1 cellular context compared by ENCODE assay signal in the genomic region with DNA sequence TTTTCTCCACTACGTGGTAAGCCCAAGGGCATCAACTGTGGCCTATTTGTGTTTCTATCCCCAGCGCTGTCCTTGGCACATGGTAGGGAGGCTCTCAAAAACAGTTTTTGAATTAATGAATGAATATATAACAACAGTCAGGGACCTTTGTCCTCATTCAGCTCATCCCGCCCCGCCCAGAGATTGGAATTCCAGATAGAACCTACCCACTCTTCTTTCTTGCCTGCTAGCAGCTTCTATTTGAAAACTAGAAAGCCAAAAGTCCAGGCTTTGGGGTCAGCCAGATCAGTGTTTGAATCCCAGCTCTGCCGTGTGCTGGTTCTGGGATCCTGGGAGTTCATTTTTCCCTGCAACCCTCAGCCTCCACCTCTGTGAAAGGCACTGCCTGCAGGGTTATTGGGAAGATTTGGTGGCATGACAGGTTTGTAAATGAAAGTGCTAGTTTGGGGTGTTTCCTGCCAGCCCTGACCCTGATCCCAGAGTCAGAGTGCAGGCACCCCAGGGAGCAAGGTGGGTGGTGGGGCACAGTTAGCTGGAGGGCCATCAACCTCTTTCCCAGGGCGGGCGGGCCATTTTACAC.
TF ChIP-seq lines count a peak whose summit lies in the region.

No MANE protein-coding gene starts in this region.

TF ChIP-seq in HepG2, 621 proteins besides CTCF, POLR2A, EP300 and RAD21 (continued from another document and continues in another):
- TF ChIP-seq, protein P1, sequence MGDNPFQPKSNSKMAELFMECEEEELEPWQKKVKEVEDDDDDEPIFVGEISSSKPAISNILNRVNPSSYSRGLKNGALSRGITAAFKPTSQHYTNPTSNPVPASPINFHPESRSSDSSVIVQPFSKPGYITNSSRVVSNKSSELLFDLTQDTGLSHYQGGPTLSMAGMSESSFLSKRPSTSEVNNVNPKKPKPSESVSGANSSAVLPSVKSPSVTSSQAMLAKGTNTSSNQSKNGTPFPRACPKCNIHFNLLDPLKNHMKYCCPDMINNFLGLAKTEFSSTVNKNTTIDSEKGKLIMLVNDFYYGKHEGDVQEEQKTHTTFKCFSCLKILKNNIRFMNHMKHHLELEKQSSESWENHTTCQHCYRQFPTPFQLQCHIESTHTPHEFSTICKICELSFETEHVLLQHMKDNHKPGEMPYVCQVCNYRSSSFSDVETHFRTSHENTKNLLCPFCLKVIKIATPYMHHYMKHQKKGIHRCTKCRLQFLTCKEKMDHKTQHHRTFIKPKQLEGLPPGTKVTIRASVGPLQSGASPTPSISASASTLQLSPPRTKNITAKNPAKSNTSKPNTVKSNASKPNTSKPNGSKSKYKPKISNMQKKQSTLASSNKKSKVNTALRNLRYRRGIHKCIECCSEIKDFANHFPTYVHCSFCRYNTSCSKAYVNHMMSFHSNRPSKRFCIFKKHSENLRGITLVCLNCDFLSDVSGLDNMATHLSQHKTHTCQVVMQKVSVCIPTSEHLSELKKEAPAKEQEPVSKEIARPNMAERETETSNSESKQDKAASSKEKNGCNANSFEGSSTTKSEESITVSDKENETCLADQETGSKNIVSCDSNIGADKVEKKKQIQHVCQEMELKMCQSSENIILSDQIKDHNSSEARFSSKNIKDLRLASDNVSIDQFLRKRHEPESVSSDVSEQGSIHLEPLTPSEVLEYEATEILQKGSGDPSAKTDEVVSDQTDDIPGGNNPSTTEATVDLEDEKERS (CRISPR knock-in tag; IDR thresholded peaks at IDR 0.05) = no peak
- TF ChIP-seq, protein P2, sequence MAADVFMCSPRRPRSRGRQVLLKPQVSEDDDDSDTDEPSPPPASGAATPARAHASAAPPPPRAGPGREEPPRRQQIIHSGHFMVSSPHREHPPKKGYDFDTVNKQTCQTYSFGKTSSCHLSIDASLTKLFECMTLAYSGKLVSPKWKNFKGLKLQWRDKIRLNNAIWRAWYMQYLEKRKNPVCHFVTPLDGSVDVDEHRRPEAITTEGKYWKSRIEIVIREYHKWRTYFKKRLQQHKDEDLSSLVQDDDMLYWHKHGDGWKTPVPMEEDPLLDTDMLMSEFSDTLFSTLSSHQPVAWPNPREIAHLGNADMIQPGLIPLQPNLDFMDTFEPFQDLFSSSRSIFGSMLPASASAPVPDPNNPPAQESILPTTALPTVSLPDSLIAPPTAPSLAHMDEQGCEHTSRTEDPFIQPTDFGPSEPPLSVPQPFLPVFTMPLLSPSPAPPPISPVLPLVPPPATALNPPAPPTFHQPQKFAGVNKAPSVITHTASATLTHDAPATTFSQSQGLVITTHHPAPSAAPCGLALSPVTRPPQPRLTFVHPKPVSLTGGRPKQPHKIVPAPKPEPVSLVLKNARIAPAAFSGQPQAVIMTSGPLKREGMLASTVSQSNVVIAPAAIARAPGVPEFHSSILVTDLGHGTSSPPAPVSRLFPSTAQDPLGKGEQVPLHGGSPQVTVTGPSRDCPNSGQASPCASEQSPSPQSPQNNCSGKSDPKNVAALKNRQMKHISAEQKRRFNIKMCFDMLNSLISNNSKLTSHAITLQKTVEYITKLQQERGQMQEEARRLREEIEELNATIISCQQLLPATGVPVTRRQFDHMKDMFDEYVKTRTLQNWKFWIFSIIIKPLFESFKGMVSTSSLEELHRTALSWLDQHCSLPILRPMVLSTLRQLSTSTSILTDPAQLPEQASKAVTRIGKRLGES (CRISPR knock-in tag; IDR thresholded peaks at IDR 0.05; ENCODE audit: borderline replicate concordance) = no peak
- TF ChIP-seq ELF1 (CRISPR knock-in tag; IDR thresholded peaks at IDR 0.05) = no peak
- TF ChIP-seq U2AF1 (optimal IDR thresholded peaks at IDR 0.05; ENCODE audit: low read depth, low read length) = no peak
- TF ChIP-seq ZNF776 (CRISPR knock-in tag; IDR thresholded peaks at IDR 0.05) = no peak
- no peak for TF ChIP-seq KAT8 (CRISPR knock-in tag; IDR thresholded peaks at IDR 0.05)
- TF ChIP-seq, protein P3, sequence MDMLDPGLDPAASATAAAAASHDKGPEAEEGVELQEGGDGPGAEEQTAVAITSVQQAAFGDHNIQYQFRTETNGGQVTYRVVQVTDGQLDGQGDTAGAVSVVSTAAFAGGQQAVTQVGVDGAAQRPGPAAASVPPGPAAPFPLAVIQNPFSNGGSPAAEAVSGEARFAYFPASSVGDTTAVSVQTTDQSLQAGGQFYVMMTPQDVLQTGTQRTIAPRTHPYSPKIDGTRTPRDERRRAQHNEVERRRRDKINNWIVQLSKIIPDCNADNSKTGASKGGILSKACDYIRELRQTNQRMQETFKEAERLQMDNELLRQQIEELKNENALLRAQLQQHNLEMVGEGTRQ (IDR thresholded peaks at IDR 0.05; ENCODE audit: low read depth, low read length) = no peak
- TF ChIP-seq, protein P3 (CRISPR knock-in tag; IDR thresholded peaks at IDR 0.05; ENCODE audit: borderline replicate concordance) = no peak
- TF ChIP-seq PHF8 (CRISPR knock-in tag; IDR thresholded peaks at IDR 0.05) = no peak
- TF ChIP-seq ZNF326 (CRISPR knock-in tag; IDR thresholded peaks at IDR 0.05; ENCODE audit: borderline replicate concordance) = no peak
- TF ChIP-seq ZNF451 (CRISPR knock-in tag; IDR thresholded peaks at IDR 0.05) = no peak
- no peak for TF ChIP-seq ZBTB8A (CRISPR knock-in tag; IDR thresholded peaks at IDR 0.05; ENCODE audit: borderline replicate concordance, low read depth)
- TF ChIP-seq NRL (CRISPR knock-in tag; IDR thresholded peaks at IDR 0.05; ENCODE audit: borderline replicate concordance) = no peak
- TF ChIP-seq ZIK1 (CRISPR knock-in tag; IDR thresholded peaks at IDR 0.05; ENCODE audit: borderline replicate concordance, low read depth) = no peak
- TF ChIP-seq, protein P4, sequence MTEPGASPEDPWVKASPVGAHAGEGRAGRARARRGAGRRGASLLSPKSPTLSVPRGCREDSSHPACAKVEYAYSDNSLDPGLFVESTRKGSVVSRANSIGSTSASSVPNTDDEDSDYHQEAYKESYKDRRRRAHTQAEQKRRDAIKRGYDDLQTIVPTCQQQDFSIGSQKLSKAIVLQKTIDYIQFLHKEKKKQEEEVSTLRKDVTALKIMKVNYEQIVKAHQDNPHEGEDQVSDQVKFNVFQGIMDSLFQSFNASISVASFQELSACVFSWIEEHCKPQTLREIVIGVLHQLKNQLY (CRISPR knock-in tag; IDR thresholded peaks at IDR 0.05) = no peak
- TF ChIP-seq SKI (IDR thresholded peaks at IDR 0.05; ENCODE audit: partially characterized antibody) = no peak
- no peak for TF ChIP-seq ZFAT (CRISPR knock-in tag; conservative IDR thresholded peaks at IDR 0.05)
- TF ChIP-seq NFE2 (CRISPR knock-in tag; IDR thresholded peaks at IDR 0.05) = no peak
- TF ChIP-seq ZNF24 (IDR thresholded peaks at IDR 0.05) = peak; percentile 92
- TF ChIP-seq, protein P5, sequence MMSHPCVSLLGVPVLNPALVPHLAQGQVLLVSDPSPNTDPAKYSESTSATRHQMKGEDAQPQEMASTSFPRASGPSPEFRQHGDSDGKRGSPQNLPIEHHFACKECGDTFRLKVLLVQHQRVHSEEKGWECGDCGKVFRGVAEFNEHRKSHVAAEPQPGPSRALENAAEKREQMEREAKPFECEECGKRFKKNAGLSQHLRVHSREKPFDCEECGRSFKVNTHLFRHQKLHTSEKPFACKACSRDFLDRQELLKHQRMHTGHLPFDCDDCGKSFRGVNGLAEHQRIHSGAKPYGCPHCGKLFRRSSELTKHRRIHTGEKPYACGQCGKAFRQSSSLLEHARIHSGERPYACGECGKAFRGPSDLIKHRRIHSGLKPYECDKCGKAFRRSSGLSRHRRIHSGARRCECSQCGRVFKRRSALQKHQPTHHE (CRISPR knock-in tag; IDR thresholded peaks at IDR 0.05; ENCODE audit: borderline replicate concordance) = no peak
- TF ChIP-seq, protein P6, sequence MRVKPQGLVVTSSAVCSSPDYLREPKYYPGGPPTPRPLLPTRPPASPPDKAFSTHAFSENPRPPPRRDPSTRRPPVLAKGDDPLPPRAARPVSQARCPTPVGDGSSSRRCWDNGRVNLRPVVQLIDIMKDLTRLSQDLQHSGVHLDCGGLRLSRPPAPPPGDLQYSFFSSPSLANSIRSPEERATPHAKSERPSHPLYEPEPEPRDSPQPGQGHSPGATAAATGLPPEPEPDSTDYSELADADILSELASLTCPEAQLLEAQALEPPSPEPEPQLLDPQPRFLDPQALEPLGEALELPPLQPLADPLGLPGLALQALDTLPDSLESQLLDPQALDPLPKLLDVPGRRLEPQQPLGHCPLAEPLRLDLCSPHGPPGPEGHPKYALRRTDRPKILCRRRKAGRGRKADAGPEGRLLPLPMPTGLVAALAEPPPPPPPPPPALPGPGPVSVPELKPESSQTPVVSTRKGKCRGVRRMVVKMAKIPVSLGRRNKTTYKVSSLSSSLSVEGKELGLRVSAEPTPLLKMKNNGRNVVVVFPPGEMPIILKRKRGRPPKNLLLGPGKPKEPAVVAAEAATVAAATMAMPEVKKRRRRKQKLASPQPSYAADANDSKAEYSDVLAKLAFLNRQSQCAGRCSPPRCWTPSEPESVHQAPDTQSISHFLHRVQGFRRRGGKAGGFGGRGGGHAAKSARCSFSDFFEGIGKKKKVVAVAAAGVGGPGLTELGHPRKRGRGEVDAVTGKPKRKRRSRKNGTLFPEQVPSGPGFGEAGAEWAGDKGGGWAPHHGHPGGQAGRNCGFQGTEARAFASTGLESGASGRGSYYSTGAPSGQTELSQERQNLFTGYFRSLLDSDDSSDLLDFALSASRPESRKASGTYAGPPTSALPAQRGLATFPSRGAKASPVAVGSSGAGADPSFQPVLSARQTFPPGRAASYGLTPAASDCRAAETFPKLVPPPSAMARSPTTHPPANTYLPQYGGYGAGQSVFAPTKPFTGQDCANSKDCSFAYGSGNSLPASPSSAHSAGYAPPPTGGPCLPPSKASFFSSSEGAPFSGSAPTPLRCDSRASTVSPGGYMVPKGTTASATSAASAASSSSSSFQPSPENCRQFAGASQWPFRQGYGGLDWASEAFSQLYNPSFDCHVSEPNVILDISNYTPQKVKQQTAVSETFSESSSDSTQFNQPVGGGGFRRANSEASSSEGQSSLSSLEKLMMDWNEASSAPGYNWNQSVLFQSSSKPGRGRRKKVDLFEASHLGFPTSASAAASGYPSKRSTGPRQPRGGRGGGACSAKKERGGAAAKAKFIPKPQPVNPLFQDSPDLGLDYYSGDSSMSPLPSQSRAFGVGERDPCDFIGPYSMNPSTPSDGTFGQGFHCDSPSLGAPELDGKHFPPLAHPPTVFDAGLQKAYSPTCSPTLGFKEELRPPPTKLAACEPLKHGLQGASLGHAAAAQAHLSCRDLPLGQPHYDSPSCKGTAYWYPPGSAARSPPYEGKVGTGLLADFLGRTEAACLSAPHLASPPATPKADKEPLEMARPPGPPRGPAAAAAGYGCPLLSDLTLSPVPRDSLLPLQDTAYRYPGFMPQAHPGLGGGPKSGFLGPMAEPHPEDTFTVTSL (CRISPR knock-in tag; IDR thresholded peaks at IDR 0.05; ENCODE audit: borderline replicate concordance) = 0 out of 2 replicates have a peak, but pooled peaks have one; percentile 15
- no peak for TF ChIP-seq ZSCAN21 (CRISPR knock-in tag; IDR thresholded peaks at IDR 0.05; ENCODE audit: borderline replicate concordance)
- TF ChIP-seq, protein P7, sequence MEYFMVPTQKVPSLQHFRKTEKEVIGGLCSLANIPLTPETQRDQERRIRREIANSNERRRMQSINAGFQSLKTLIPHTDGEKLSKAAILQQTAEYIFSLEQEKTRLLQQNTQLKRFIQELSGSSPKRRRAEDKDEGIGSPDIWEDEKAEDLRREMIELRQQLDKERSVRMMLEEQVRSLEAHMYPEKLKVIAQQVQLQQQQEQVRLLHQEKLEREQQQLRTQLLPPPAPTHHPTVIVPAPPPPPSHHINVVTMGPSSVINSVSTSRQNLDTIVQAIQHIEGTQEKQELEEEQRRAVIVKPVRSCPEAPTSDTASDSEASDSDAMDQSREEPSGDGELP (IDR thresholded peaks at IDR 0.05; ENCODE audit: borderline replicate concordance, low read depth) = no peak
- TF ChIP-seq, protein P8, sequence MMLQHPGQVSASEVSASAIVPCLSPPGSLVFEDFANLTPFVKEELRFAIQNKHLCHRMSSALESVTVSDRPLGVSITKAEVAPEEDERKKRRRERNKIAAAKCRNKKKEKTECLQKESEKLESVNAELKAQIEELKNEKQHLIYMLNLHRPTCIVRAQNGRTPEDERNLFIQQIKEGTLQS (CRISPR knock-in tag; IDR thresholded peaks at IDR 0.05) = no peak
- no peak for TF ChIP-seq NPAS2 (CRISPR knock-in tag; IDR thresholded peaks at IDR 0.05; ENCODE audit: borderline replicate concordance)
- TF ChIP-seq, protein P9, sequence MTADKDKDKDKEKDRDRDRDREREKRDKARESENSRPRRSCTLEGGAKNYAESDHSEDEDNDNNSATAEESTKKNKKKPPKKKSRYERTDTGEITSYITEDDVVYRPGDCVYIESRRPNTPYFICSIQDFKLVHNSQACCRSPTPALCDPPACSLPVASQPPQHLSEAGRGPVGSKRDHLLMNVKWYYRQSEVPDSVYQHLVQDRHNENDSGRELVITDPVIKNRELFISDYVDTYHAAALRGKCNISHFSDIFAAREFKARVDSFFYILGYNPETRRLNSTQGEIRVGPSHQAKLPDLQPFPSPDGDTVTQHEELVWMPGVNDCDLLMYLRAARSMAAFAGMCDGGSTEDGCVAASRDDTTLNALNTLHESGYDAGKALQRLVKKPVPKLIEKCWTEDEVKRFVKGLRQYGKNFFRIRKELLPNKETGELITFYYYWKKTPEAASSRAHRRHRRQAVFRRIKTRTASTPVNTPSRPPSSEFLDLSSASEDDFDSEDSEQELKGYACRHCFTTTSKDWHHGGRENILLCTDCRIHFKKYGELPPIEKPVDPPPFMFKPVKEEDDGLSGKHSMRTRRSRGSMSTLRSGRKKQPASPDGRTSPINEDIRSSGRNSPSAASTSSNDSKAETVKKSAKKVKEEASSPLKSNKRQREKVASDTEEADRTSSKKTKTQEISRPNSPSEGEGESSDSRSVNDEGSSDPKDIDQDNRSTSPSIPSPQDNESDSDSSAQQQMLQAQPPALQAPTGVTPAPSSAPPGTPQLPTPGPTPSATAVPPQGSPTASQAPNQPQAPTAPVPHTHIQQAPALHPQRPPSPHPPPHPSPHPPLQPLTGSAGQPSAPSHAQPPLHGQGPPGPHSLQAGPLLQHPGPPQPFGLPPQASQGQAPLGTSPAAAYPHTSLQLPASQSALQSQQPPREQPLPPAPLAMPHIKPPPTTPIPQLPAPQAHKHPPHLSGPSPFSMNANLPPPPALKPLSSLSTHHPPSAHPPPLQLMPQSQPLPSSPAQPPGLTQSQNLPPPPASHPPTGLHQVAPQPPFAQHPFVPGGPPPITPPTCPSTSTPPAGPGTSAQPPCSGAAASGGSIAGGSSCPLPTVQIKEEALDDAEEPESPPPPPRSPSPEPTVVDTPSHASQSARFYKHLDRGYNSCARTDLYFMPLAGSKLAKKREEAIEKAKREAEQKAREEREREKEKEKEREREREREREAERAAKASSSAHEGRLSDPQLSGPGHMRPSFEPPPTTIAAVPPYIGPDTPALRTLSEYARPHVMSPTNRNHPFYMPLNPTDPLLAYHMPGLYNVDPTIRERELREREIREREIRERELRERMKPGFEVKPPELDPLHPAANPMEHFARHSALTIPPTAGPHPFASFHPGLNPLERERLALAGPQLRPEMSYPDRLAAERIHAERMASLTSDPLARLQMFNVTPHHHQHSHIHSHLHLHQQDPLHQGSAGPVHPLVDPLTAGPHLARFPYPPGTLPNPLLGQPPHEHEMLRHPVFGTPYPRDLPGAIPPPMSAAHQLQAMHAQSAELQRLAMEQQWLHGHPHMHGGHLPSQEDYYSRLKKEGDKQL (CRISPR knock-in tag; IDR thresholded peaks at IDR 0.05; ENCODE audit: low read depth) = no peak
- TF ChIP-seq NFYB (CRISPR knock-in tag; IDR thresholded peaks at IDR 0.05) = no peak
- no peak for TF ChIP-seq EHMT2 (IDR thresholded peaks at IDR 0.05; ENCODE audit: borderline replicate concordance, low read depth, low read length)
- no peak for TF ChIP-seq NFE2L2 (IDR thresholded peaks at IDR 0.05; ENCODE audit: low read length)
- TF ChIP-seq ZNF3 (CRISPR knock-in tag; IDR thresholded peaks at IDR 0.05) = no peak
- TF ChIP-seq ZFP36L1 (CRISPR knock-in tag; IDR thresholded peaks at IDR 0.05) = no peak
- TF ChIP-seq ZBTB7B (CRISPR knock-in tag; IDR thresholded peaks at IDR 0.05) = no peak; the same call in 1 of the 2 replicates
